In genomic region chr3:2392981-2393380, GRCh38 we compare ENCODE assay signal across 2 cellular contexts.
TF ChIP-seq lines count a peak whose summit lies in the region.

No MANE protein-coding gene starts in this region.

TF ChIP-seq in SK-N-SH, 30 proteins besides CTCF, POLR2A, EP300 and RAD21 (continued from another document):
- TF ChIP-seq RFX5 (IDR thresholded peaks at IDR 0.05; ENCODE audit: low read length) (no peak), IRF3 (IDR thresholded peaks at IDR 0.05; ENCODE audit: low read depth, low read length) (no peak), RCOR1 (IDR thresholded peaks at IDR 0.05; ENCODE audit: low read length) (no peak), POLR2AphosphoS5 (IDR thresholded peaks at IDR 0.05; ENCODE audit: low read depth, low read length) (no peak)
TF ChIP-seq in SK-N-SH: peak in this region for 0.

TF ChIP-seq in SK-N-SH treated with all-trans-retinoic acid at 6 μM for 48 hours, 23 proteins besides CTCF, POLR2A, EP300 and RAD21 (continued from another document):
- TF ChIP-seq ZFP3 (CRISPR knock-in tag; IDR thresholded peaks at IDR 0.05) = no peak
- TF ChIP-seq CREB5 (CRISPR knock-in tag; IDR thresholded peaks at IDR 0.05; ENCODE audit: low read depth) = no peak
- no peak for TF ChIP-seq ZNF70 (CRISPR knock-in tag; IDR thresholded peaks at IDR 0.05)
- TF ChIP-seq TCF4 (CRISPR knock-in tag; IDR thresholded peaks at IDR 0.05; ENCODE audit: borderline replicate concordance) = no peak
- no peak for TF ChIP-seq POU6F1 (CRISPR knock-in tag; IDR thresholded peaks at IDR 0.05; ENCODE audit: borderline replicate concordance, low read depth)
- no peak for TF ChIP-seq RARB (CRISPR knock-in tag; IDR thresholded peaks at IDR 0.05)
